1 cellular context compared by ENCODE assay signal in the genomic region with DNA sequence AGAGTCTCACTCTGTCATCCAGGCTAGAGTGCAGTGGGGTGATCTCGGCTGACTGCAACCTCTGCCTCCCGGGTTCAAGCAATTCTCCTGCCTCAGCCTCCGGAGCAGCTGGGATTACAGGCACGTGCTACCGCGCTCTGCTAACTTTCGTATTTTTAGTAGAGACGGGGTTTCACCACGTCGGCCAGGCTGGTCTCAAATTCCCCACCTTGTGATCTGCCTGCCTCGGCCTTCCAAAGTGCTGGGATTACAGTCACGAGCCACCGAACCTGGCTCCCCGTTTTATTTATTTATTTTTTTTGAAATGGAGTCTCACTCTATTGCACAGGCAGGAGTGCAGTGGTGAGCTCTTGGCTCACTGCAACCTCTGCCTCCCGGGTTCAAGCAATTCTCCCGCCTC. TPM values are rescaled to one million over a fixed set of nuclear protein-coding genes. Genes with fewer than 3 reads are reported as not detected.
"Had no signal": no experiment of that assay in that cellular context is flagged by ENCODE, and none has a peak within 500 bp of the region (broad histone marks: within the 10 kb centered on the region; RNA-seq: fewer than 3 reads in every experiment).

No MANE protein-coding gene starts in this region.

RNA-seq across cellular contexts. Expression of gene IFI35, which starts 30.9 kb away (rescaled TPM):
- total RNA-seq: SJCRH30 had no signal
